8 cellular contexts compared by ENCODE assay signal in genomic region chr13:71290963-71291937, GRCh38.
DNase-seq lines count a peak whose midpoint lies in the region; ATAC-seq and TF ChIP-seq lines count a peak whose summit lies in the region.

No MANE protein-coding gene starts in this region.

- DNase-seq in COLO829 (ENCODE audit: low spot score) = peak; percentile 4
- DNase-seq in SK-MEL-5 (ENCODE audit: low read depth, low spot score) = peak; percentile 78
- DNase-seq in body of pancreas = peak; percentile 46 to 80 (median 60)
- peak; percentile 64 for DNase-seq in medulla oblongata (ENCODE audit: extremely low spot score)
- DNase-seq in testis = peak; percentile 20
- DNase-seq in NCI-H446 (lab: John Stamatoyannopoulos, UW) = no peak

- TF ChIP-seq CTCF in body of pancreas (IDR thresholded peaks at IDR 0.05) (no peak), testis (IDR thresholded peaks at IDR 0.05) (no peak)

- intact Hi-C loops in body of pancreas (cut with DNase I) (no loop called here), testis (cut with DNase I; ENCODE audit: low total_unique reads) (no loop called here)

- 35 to 52% methylated on average over 10 of the region's 10 CpGs for WGBS in body of pancreas, 2 donors
- 45 to 51% methylated on average over 10 of the region's 10 CpGs for WGBS in testis, 2 donors

- H3K36me3 ChIP-seq in body of pancreas (replicated peaks in 1 of 2; ENCODE audit: insufficient read depth in 1 of 2, low read depth in 2 of 2) (no peaks in the 10 kb centered on the region), testis (ENCODE audit: low read depth, missing control alignments) (no peaks in the 10 kb centered on the region)

- H3K9me3 ChIP-seq in body of pancreas (no peaks in the 10 kb centered on the region), testis (no peaks in the 10 kb centered on the region)

- ATAC-seq in GM19455 (IDR thresholded peaks at IDR 0.05; ENCODE audit: unreplicated experiment) (peak; percentile 87), HG03520 (IDR thresholded peaks at IDR 0.05; ENCODE audit: unreplicated experiment) (peak; percentile 88), body of pancreas (peak; percentile 69)

- H3K27ac ChIP-seq in body of pancreas = peak overlapping the region in 3 of 4 donors; percentile 34 to 68 (median 34)
- no peak overlapping the region for H3K27ac ChIP-seq in testis

- peak in 1 of 3 donors; percentile 27 for TF ChIP-seq POLR2A in body of pancreas (IDR thresholded peaks at IDR 0.05)
- TF ChIP-seq POLR2A in testis (IDR thresholded peaks at IDR 0.05) = no peak

- H3K4me1 ChIP-seq in body of pancreas (no peaks in the 10 kb centered on the region), testis (no peaks in the 10 kb centered on the region)

- H3K27me3 ChIP-seq in body of pancreas (no peaks in the 10 kb centered on the region), testis (no peaks in the 10 kb centered on the region)

- in situ Hi-C loops in SK-MEL-5 (cut with HindIII; ENCODE audit: low pct_unique_long_range_greater_than_20kb, low sequenced_read_pairs) = no loop called here

- H3K4me3 ChIP-seq in body of pancreas = peak overlapping the region in 1 of 2 donors; percentile 48
- peak overlapping the region; percentile 10 to 52 for H3K4me3 ChIP-seq in testis

Comparison
In these comparisons a context has a peak if more than half of its experiments do, and no peak if none do; other contexts are left out.
1. DNase-seq: peak in COLO829 (single experiment), SK-MEL-5 (single experiment), body of pancreas (4 of 4), medulla oblongata (single experiment) and testis (single experiment); none in NCI-H446 (0 of 2).
2. H3K27ac ChIP-seq: peak in body of pancreas (3 of 4); none in testis (0 of 2).
3. Peak in every context shown above with its lines, with median percentiles within 50 percentile points of each other: ATAC-seq.